Comparison of ENCODE assay signal across 38 cellular contexts in genomic region chrX:20593836-20594235, GRCh38.
"Had no signal": no experiment of that assay in that cellular context is flagged by ENCODE, and none has a peak within 500 bp of the region (broad histone marks: within the 10 kb centered on the region; RNA-seq: fewer than 3 reads in every experiment).

No MANE protein-coding gene starts in this region.

- H3K4me1 Mint-ChIP-seq: activated B cell treated with CpG ODN at 0.5 μM for 24 hours; activated T-helper 17 cell treated with anti-CD3 and anti-CD28 coated beads, Interleukin-2, amount 50 U/mL, for 72 hours; brain; central memory CD8-positive, alpha-beta T cell had no signal

- H3K4me3 ChIP-seq: adrenal gland, cardiac muscle cell had no signal

- H3K9me3 ChIP-seq: adrenal gland had no signal

- ATAC-seq: activated CD8-positive, alpha-beta T cell treated with anti-CD3 and anti-CD28 coated beads for 36 hours; activated naive CD4-positive, alpha-beta T cell treated with anti-CD3 and anti-CD28 coated beads, Interleukin-2, amount 50 U/mL, for 72 hours; activated T-cell treated with anti-CD3 and anti-CD28 coated beads, Interleukin-2, amount 50 U/mL, for 4 hours; activated T-cell treated with anti-CD3 and anti-CD28 coated beads, Interleukin-2, amount 50 U/mL, for 72 hours; activated T-helper 17 cell treated with anti-CD3 and anti-CD28 coated beads, Interleukin-2, amount 50 U/mL, for 72 hours had no signal

- H3K9me3 Mint-ChIP-seq: activated B cell treated with CpG ODN at 0.5 μM for 24 hours; activated CD4-positive, alpha-beta T cell treated with anti-CD3 and anti-CD28 coated beads, Interleukin-2, amount 10 ng/mL, durations not matched to agents 24 days and 14 days; activated CD8-positive, alpha-beta T cell treated with anti-CD3 and anti-CD28 coated beads for 36 hours; activated naive CD4-positive, alpha-beta T cell treated with anti-CD3 and anti-CD28 coated beads for 36 hours; activated naive CD4-positive, alpha-beta T cell treated with anti-CD3 and anti-CD28 coated beads, Interleukin-2, amount 50 U/mL, for 72 hours; activated T-helper 1 cell treated with anti-CD3 and anti-CD28 coated beads, Interleukin-12 subunit alpha, Interleukin-12 subunit beta, Interleukin-2, Interleukin-4 antibody, amounts not matched to agents 30 ng/mL and 10 ng/mL and 1 ng/mL, durations not matched to agents 14 hours and 24 hours and 36 hours; activated T-helper 17 cell treated with anti-CD3 and anti-CD28 coated beads, Interleukin-2, amount 50 U/mL, for 72 hours; T-helper 1 cell treated with Interleukin-12 subunit alpha and Interleukin-12 subunit beta and Interleukin-4 antibody, amounts not matched to agents 30 μg/mL and 1 μg/mL, for 36 hours; T-helper 2 cell treated with Interferon-gamma antibody and Interleukin-4, amounts not matched to agents 5 μg/mL and 100 μg/mL, for 36 hours had no signal

- H3K36me3 ChIP-seq: adrenal gland, cardiac muscle cell had no signal

- H3K27ac Mint-ChIP-seq: activated B cell treated with CpG ODN at 0.5 μM for 24 hours; activated CD4-positive, alpha-beta memory T cell treated with anti-CD3 and anti-CD28 coated beads for 36 hours; activated CD4-positive, alpha-beta T cell treated with anti-CD3 and anti-CD28 coated beads, Interleukin-2, amount 10 ng/mL, durations not matched to agents 24 days and 14 days; activated CD8-positive, alpha-beta T cell treated with anti-CD3 and anti-CD28 coated beads for 36 hours; activated naive CD4-positive, alpha-beta T cell treated with anti-CD3 and anti-CD28 coated beads for 36 hours; activated naive CD4-positive, alpha-beta T cell treated with anti-CD3 and anti-CD28 coated beads, Interleukin-2, amount 50 U/mL, for 72 hours; activated naive CD8-positive, alpha-beta T cell treated with anti-CD3 and anti-CD28 coated beads for 36 hours; activated T-cell treated with anti-CD3 and anti-CD28 coated beads, Interleukin-2, amount 50 U/mL, for 72 hours; activated T-helper 1 cell treated with anti-CD3 and anti-CD28 coated beads, Interleukin-12 subunit alpha, Interleukin-12 subunit beta, Interleukin-2, Interleukin-4 antibody, amounts not matched to agents 30 ng/mL and 10 ng/mL and 1 ng/mL, durations not matched to agents 14 hours and 24 hours and 36 hours; activated T-helper 17 cell treated with anti-CD3 and anti-CD28 coated beads, Interleukin-2, amount 50 U/mL, for 72 hours; brain; T-helper 1 cell treated with Interleukin-12 subunit alpha and Interleukin-12 subunit beta and Interleukin-4 antibody, amounts not matched to agents 30 μg/mL and 1 μg/mL, for 36 hours; T-helper 2 cell treated with Interferon-gamma antibody and Interleukin-4, amounts not matched to agents 5 μg/mL and 100 μg/mL, for 36 hours had no signal

- H3K27me3 Mint-ChIP-seq: activated B cell treated with CpG ODN at 0.5 μM for 24 hours; activated CD4-positive, alpha-beta T cell treated with anti-CD3 and anti-CD28 coated beads, Interleukin-2, amount 10 ng/mL, durations not matched to agents 24 days and 14 days had no signal

- H3K27me3 ChIP-seq: cardiac muscle cell had no signal

- H3K4me3 Mint-ChIP-seq: activated B cell treated with CpG ODN at 0.5 μM for 24 hours; activated CD4-positive, alpha-beta memory T cell treated with anti-CD3 and anti-CD28 coated beads for 36 hours; activated CD4-positive, alpha-beta T cell treated with anti-CD3 and anti-CD28 coated beads, Interleukin-2, amount 10 ng/mL, durations not matched to agents 24 days and 14 days; activated CD8-positive, alpha-beta T cell treated with anti-CD3 and anti-CD28 coated beads for 36 hours; activated naive CD4-positive, alpha-beta T cell treated with anti-CD3 and anti-CD28 coated beads for 36 hours; activated naive CD8-positive, alpha-beta T cell treated with anti-CD3 and anti-CD28 coated beads for 36 hours; activated T-cell treated with anti-CD3 and anti-CD28 coated beads, Interleukin-2, amount 50 U/mL, for 4 hours; activated T-cell treated with anti-CD3 and anti-CD28 coated beads, Interleukin-2, amount 50 U/mL, for 72 hours; activated T-helper 1 cell treated with anti-CD3 and anti-CD28 coated beads, Interleukin-12 subunit alpha, Interleukin-12 subunit beta, Interleukin-2, Interleukin-4 antibody, amounts not matched to agents 30 ng/mL and 10 ng/mL and 1 ng/mL, durations not matched to agents 14 hours and 24 hours and 36 hours; activated T-helper 17 cell treated with anti-CD3 and anti-CD28 coated beads, Interleukin-2, amount 50 U/mL, for 72 hours; brain; central memory CD8-positive, alpha-beta T cell; T-helper 1 cell treated with Interleukin-12 subunit alpha and Interleukin-12 subunit beta and Interleukin-4 antibody, amounts not matched to agents 30 μg/mL and 1 μg/mL, for 36 hours; T-helper 2 cell treated with Interferon-gamma antibody and Interleukin-4, amounts not matched to agents 5 μg/mL and 100 μg/mL, for 36 hours had no signal

- H3K27ac ChIP-seq: adrenal gland, cardiac muscle cell, VCaP had no signal

- DNase-seq: activated B cell treated with CpG ODN at 0.5 μM for 24 hours; activated CD4-positive, alpha-beta memory T cell treated with anti-CD3 and anti-CD28 coated beads for 36 hours; activated CD4-positive, alpha-beta T cell treated with anti-CD3 and anti-CD28 coated beads for 4 hours; activated CD4-positive, alpha-beta T cell treated with anti-CD3 and anti-CD28 coated beads, Interleukin-2, amount 10 ng/mL, durations not matched to agents 24 days and 14 days; activated CD4-positive, alpha-beta T cell treated with anti-CD3 and anti-CD28 coated beads, Interleukin-2, amount 50 U/mL, for 1 hour; activated CD4-positive, alpha-beta T cell treated with anti-CD3 and anti-CD28 coated beads, Interleukin-2, amount 50 U/mL, for 4 hours; activated CD4-positive, CD25-positive, alpha-beta regulatory T cell treated with anti-CD3 and anti-CD28 coated beads, Interleukin-2, amount 50 U/mL, for 72 hours; activated CD8-positive, alpha-beta memory T cell treated with anti-CD3 and anti-CD28 coated beads, Interleukin-2, amount 50 U/mL, for 4 hours; activated CD8-positive, alpha-beta T cell treated with anti-CD3 and anti-CD28 coated beads for 36 hours; activated effector memory CD4-positive, alpha-beta T cell treated with anti-CD3 and anti-CD28 coated beads, Interleukin-2, amount 50 U/mL, for 16 hours; activated gamma-delta T cell treated with Interleukin-2 at 50 U/mL for 16 hours; activated naive CD4-positive, alpha-beta T cell; activated naive CD4-positive, alpha-beta T cell treated with anti-CD3 and anti-CD28 coated beads for 36 hours; activated naive CD4-positive, alpha-beta T cell treated with anti-CD3 and anti-CD28 coated beads, Interleukin-2, amount 50 U/mL, for 16 hours; activated naive CD8-positive, alpha-beta T cell treated with anti-CD3 and anti-CD28 coated beads for 36 hours; activated T-cell treated with anti-CD3 and anti-CD28 coated beads for 4 hours; activated T-cell treated with anti-CD3 and anti-CD28 coated beads, Interleukin-2, amount 50 U/mL, for 1 hour; activated T-cell treated with anti-CD3 and anti-CD28 coated beads, Interleukin-2, amount 50 U/mL, for 4 hours; activated T-cell treated with anti-CD3 and anti-CD28 coated beads, Interleukin-2, amount 50 U/mL, for 72 hours; adrenal gland; amniotic stem cell; aorta; caudate nucleus; cerebellar nuclear complex; T-helper 1 cell; T-helper 2 cell; T-helper 9 cell had no signal

- H3K36me3 Mint-ChIP-seq: activated CD4-positive, alpha-beta memory T cell treated with anti-CD3 and anti-CD28 coated beads for 36 hours; activated naive CD4-positive, alpha-beta T cell treated with anti-CD3 and anti-CD28 coated beads, Interleukin-2, amount 50 U/mL, for 72 hours; activated naive CD8-positive, alpha-beta T cell treated with anti-CD3 and anti-CD28 coated beads for 36 hours; brain had no signal

- H3K4me1 ChIP-seq: adrenal gland had no signal

- FAIRE-seq: bronchial epithelial cell, TTC549 had no signal
